In the genomic region with DNA sequence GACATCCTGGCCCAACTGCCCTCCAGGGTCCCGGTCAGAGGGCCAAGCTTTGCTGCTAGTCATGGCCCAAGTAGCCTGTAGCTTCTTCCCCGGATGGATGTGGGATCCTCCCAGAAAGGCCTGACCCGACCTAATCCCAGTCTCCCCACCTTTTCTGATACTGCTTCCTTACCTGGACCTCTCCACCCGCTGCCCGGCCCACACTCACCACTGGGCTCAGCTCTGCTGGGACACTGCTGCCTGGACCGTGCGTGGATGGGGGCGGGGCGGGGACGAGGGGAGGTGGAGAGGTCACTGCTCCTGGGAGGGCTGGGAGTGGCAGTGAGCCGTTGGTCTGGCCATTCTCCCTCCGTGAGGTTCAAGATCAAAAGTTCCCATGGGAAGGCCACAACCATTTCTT, we compare ENCODE assay signal across 16 cellular contexts. TPM values are rescaled to one million over a fixed set of nuclear protein-coding genes. Genes with fewer than 3 reads are reported as not detected.
A peak's percentile ranks its signal among the peaks of the same experiment; 100 is the strongest.
DNase-seq lines count a peak whose midpoint lies in the region; ATAC-seq and TF ChIP-seq lines count a peak whose summit lies in the region.
"Had no signal": no experiment of that assay in that cellular context is flagged by ENCODE, and none has a peak within 500 bp of the region (broad histone marks: within the 10 kb centered on the region; RNA-seq: fewer than 3 reads in every experiment).

No MANE protein-coding gene starts in this region.

- H3K27ac ChIP-seq in spleen, result peak overlapping the region in 4 of 8 donors; percentile 10 to 94 (median 94)
- H3K27ac ChIP-seq: HL-60 had no signal

- peak overlapping the region; percentile 79 to 85 for H3K4me3 Mint-ChIP-seq in activated T-cell treated with anti-CD3 and anti-CD28 coated beads, Interleukin-2, amount 50 U/mL, for 72 hours
- no peak overlapping the region for H3K4me3 Mint-ChIP-seq in activated T-cell treated with anti-CD3 and anti-CD28 coated beads, Interleukin-2, amount 50 U/mL, for 4 hours
- H3K4me3 Mint-ChIP-seq in activated T-helper 17 cell treated with anti-CD3 and anti-CD28 coated beads, Interleukin-2, amount 50 U/mL, for 72 hours, result peak overlapping the region; percentile 48
- H3K4me3 Mint-ChIP-seq: CD4-positive, alpha-beta memory T cell had no signal

- peaks cover 9 to 54% (median 29%) of the 10 kb centered on the region in 6 donors for H3K4me1 ChIP-seq in spleen
- H3K4me1 ChIP-seq: HAP-1 had no signal

- no peak overlapping the region for H3K4me3 ChIP-seq in H7 (ENCODE audit: insufficient read depth, low read depth, low read length)
- H3K4me3 ChIP-seq in spleen, result no peak overlapping the region
- H3K4me3 ChIP-seq: HAP-1 had no signal

- intact Hi-C loops in spleen (cut with DNase I; ENCODE audit: low total_unique reads), result no loop called here

- TF ChIP-seq POLR2A in spleen (IDR thresholded peaks at IDR 0.05), result no peak

- no peak for ATAC-seq in activated T-cell treated with anti-CD3 and anti-CD28 coated beads, Interleukin-2, amount 50 U/mL, for 72 hours (replicated peaks in 1 of 2)
- ATAC-seq in activated T-cell treated with anti-CD3 and anti-CD28 coated beads, Interleukin-2, amount 50 U/mL, for 4 hours, result no peak
- ATAC-seq in activated T-helper 17 cell treated with anti-CD3 and anti-CD28 coated beads, Interleukin-2, amount 50 U/mL, for 72 hours (replicated peaks), result no peak
- ATAC-seq in GM21515 (IDR thresholded peaks at IDR 0.05; ENCODE audit: unreplicated experiment), result no peak

- H3K27me3 Mint-ChIP-seq in activated T-cell treated with anti-CD3 and anti-CD28 coated beads, Interleukin-2, amount 50 U/mL, for 72 hours (ENCODE audit: low read depth), result no peaks in the 10 kb centered on the region
- peaks cover 3% of the 10 kb centered on the region for H3K27me3 Mint-ChIP-seq in activated T-cell treated with anti-CD3 and anti-CD28 coated beads, Interleukin-2, amount 50 U/mL, for 4 hours (ENCODE audit: low read depth)
- H3K27me3 Mint-ChIP-seq in activated T-helper 17 cell treated with anti-CD3 and anti-CD28 coated beads, Interleukin-2, amount 50 U/mL, for 72 hours, result no peaks in the 10 kb centered on the region

- 77 to 95% (median 85%) methylated on average over 12 of the region's 12 CpGs for WGBS in spleen, 5 donors

- DNase-seq in activated T-cell treated with anti-CD3 and anti-CD28 coated beads, Interleukin-2, amount 50 U/mL, for 72 hours, result no peak
- no peak for DNase-seq in activated T-cell treated with anti-CD3 and anti-CD28 coated beads, Interleukin-2, amount 50 U/mL, for 4 hours
- DNase-seq in H7, result peak; percentile 60
- DNase-seq in spleen, result peak; percentile 71
- DNase-seq in NCI-H187 (lab: John Stamatoyannopoulos, UW), result no peak
- DNase-seq: CD4-positive, alpha-beta memory T cell; MV-4-11; NCI-H1417; NCI-H1930; NCI-H446 treated with DMSO at 0.1 percent for 48 hours; NK-92 treated with Interleukin-12 subunit alpha and Interleukin-12 subunit beta, amount 100 ng/mL, for 24 hours; SHP77 treated with DMSO at 0.1 percent for 48 hours had no signal

- H3K9me3 ChIP-seq in spleen, result no peaks in the 10 kb centered on the region
- H3K9me3 ChIP-seq: HAP-1 had no signal

- peak overlapping the region; percentile 95 for H3K27ac Mint-ChIP-seq in activated T-cell treated with anti-CD3 and anti-CD28 coated beads, Interleukin-2, amount 50 U/mL, for 72 hours
- peak overlapping the region; percentile 48 for H3K27ac Mint-ChIP-seq in activated T-helper 17 cell treated with anti-CD3 and anti-CD28 coated beads, Interleukin-2, amount 50 U/mL, for 72 hours

- peaks cover 64% of the 10 kb centered on the region for H3K4me1 Mint-ChIP-seq in activated T-cell treated with anti-CD3 and anti-CD28 coated beads, Interleukin-2, amount 50 U/mL, for 72 hours (ENCODE audit: low read depth)
- peaks cover 20% of the 10 kb centered on the region for H3K4me1 Mint-ChIP-seq in activated T-cell treated with anti-CD3 and anti-CD28 coated beads, Interleukin-2, amount 50 U/mL, for 4 hours (ENCODE audit: low read depth)
- H3K4me1 Mint-ChIP-seq in activated T-helper 17 cell treated with anti-CD3 and anti-CD28 coated beads, Interleukin-2, amount 50 U/mL, for 72 hours, result peaks cover 24% of the 10 kb centered on the region

- peaks cover 0 to 1% of the 10 kb centered on the region in 2 donors for H3K9me3 Mint-ChIP-seq in activated T-cell treated with anti-CD3 and anti-CD28 coated beads, Interleukin-2, amount 50 U/mL, for 72 hours
- no peaks in the 10 kb centered on the region for H3K9me3 Mint-ChIP-seq in activated T-cell treated with anti-CD3 and anti-CD28 coated beads, Interleukin-2, amount 50 U/mL, for 4 hours
- no peaks in the 10 kb centered on the region for H3K9me3 Mint-ChIP-seq in activated T-helper 17 cell treated with anti-CD3 and anti-CD28 coated beads, Interleukin-2, amount 50 U/mL, for 72 hours

- no peak for TF ChIP-seq CTCF in spleen (IDR thresholded peaks at IDR 0.05 in 8 of 11, conservative IDR thresholded peaks at IDR 0.05 in 3 of 11)

- H3K27me3 ChIP-seq in H7 (ENCODE audit: control insufficient read depth, insufficient read depth, low read length), result no peaks in the 10 kb centered on the region
- peaks cover 0 to 4% (median 0%) of the 10 kb centered on the region in 7 donors for H3K27me3 ChIP-seq in spleen (replicated peaks in 1 of 7)

- no peaks in the 10 kb centered on the region for H3K36me3 ChIP-seq in H7 (replicated peaks; ENCODE audit: control insufficient read depth, insufficient read depth, low read length)
- no peaks in the 10 kb centered on the region for H3K36me3 ChIP-seq in spleen
- H3K36me3 ChIP-seq: HAP-1 had no signal

- peaks cover 15 to 25% of the 10 kb centered on the region in 2 donors for H3K36me3 Mint-ChIP-seq in activated T-cell treated with anti-CD3 and anti-CD28 coated beads, Interleukin-2, amount 50 U/mL, for 72 hours (ENCODE audit: insufficient read depth in 2 of 2)
- no peaks in the 10 kb centered on the region for H3K36me3 Mint-ChIP-seq in activated T-cell treated with anti-CD3 and anti-CD28 coated beads, Interleukin-2, amount 50 U/mL, for 4 hours (ENCODE audit: insufficient read depth)
- peaks cover 15% of the 10 kb centered on the region for H3K36me3 Mint-ChIP-seq in activated T-helper 17 cell treated with anti-CD3 and anti-CD28 coated beads, Interleukin-2, amount 50 U/mL, for 72 hours (ENCODE audit: low read depth)
- H3K36me3 Mint-ChIP-seq: CD4-positive, alpha-beta memory T cell had no signal

RNA-seq across cellular contexts. Expression of a gene that starts 40.3 kb away (rescaled TPM):
- total RNA-seq in activated T-cell treated with anti-CD3 and anti-CD28 coated beads, Interleukin-2, amount 50 U/mL, for 72 hours, result 100 to 1,000 TPM; 604 to 721 TPM
- 100 to 1,000 TPM; 162 to 242 (median 189) TPM for total RNA-seq in activated T-cell treated with anti-CD3 and anti-CD28 coated beads, Interleukin-2, amount 50 U/mL, for 4 hours
- total RNA-seq in H7 (2014; rRNA removed; shearing (Covaris generic)), result 56.5 and 68.9 TPM in 2 replicates
- total RNA-seq in activated T-helper 17 cell treated with anti-CD3 and anti-CD28 coated beads, Interleukin-2, amount 50 U/mL, for 72 hours, result 100 to 1,000 TPM; 605 to 771 TPM
- 100 to 1,000 TPM in 2 of 7 donors, 10 to 100 TPM in 5; 62.0 to 139 (median 86.8) TPM for total RNA-seq in spleen
- 10 to 100 TPM in 2 of 3 donors, 1 to 10 TPM in 1; 10.0 to 33.3 (median 10.9) TPM for polyA plus RNA-seq in spleen

RNA-seq across cellular contexts. Expression of a gene that starts 56.2 kb away (rescaled TPM):
- 10 to 100 TPM; 68.3 to 81.5 TPM for total RNA-seq in activated T-cell treated with anti-CD3 and anti-CD28 coated beads, Interleukin-2, amount 50 U/mL, for 72 hours
- 1 to 10 TPM; 3.6 to 8.1 (median 5.8) TPM for total RNA-seq in activated T-cell treated with anti-CD3 and anti-CD28 coated beads, Interleukin-2, amount 50 U/mL, for 4 hours
- 11.2 and 13.6 TPM in 2 replicates for total RNA-seq in H7 (2014; rRNA removed; shearing (Covaris generic))
- total RNA-seq in activated T-helper 17 cell treated with anti-CD3 and anti-CD28 coated beads, Interleukin-2, amount 50 U/mL, for 72 hours, result 100 to 1,000 TPM in 1 of 2 donors, 10 to 100 TPM in 1; 98.5 to 122 TPM
- total RNA-seq in spleen, result 100 to 1,000 TPM; 150 to 369 (median 272) TPM
- polyA plus RNA-seq in spleen, result 100 to 1,000 TPM in 1 of 3 donors, 10 to 100 TPM in 2; 39.5 to 176 (median 89.2) TPM
- polyA plus RNA-seq: CD4-positive, alpha-beta memory T cell had no signal

Comparison
In these comparisons a context has a peak if more than half of its experiments do, and no peak if none do; other contexts are left out.
1. DNase-seq: peak in H7 (single experiment) and spleen (single experiment); none in activated T-cell treated with anti-CD3 and anti-CD28 coated beads, Interleukin-2, amount 50 U/mL, for 72 hours (0 of 2), activated T-cell treated with anti-CD3 and anti-CD28 coated beads, Interleukin-2, amount 50 U/mL, for 4 hours (single experiment) and NCI-H187 (0 of 2).